In the genomic region with DNA sequence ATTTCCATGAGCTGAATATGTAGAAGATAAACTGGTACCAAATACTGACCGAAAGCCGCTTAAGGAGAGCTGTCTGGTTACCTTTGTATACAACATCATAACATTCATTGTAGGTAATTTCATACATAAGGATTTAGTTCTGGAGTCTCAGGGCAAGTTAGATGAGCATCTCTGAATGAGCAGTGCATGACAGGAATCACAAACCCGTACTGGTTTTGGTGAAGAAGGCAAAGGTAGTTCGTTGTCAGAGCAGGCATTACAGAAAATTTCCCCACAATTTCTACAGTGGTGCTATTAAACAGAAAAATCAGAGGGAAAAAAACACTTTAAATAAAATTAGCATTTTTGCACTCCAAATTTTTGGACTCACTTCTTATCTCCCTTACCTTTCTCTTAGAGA, we compare ENCODE assay signal across 24 cellular contexts. TPM values are rescaled to one million over a fixed set of nuclear protein-coding genes. Genes with fewer than 3 reads are reported as not detected.
A peak's percentile ranks its signal among the peaks of the same experiment; 100 is the strongest.
DNase-seq lines count a peak whose midpoint lies in the region; ATAC-seq and TF ChIP-seq lines count a peak whose summit lies in the region.
"Had no signal": no experiment of that assay in that cellular context is flagged by ENCODE, and none has a peak within 500 bp of the region (broad histone marks: within the 10 kb centered on the region; RNA-seq: fewer than 3 reads in every experiment).

No MANE protein-coding gene starts in this region.

- H3K27me3 Mint-ChIP-seq in activated naive CD4-positive, alpha-beta T cell treated with anti-CD3 and anti-CD28 coated beads for 36 hours (ENCODE audit: low read depth): no peaks in the 10 kb centered on the region
- H3K27me3 Mint-ChIP-seq in activated T-helper 17 cell treated with anti-CD3 and anti-CD28 coated beads, Interleukin-2, amount 50 U/mL, for 72 hours: no peaks in the 10 kb centered on the region
- no peaks in the 10 kb centered on the region for H3K27me3 Mint-ChIP-seq in nephron progenitor cell (ENCODE audit: low read depth, poor library complexity)

- TF ChIP-seq CTCF in nephron progenitor cell (IDR thresholded peaks at IDR 0.05) (no peak), suprapubic skin (IDR thresholded peaks at IDR 0.05) (no peak)

- H3K27ac ChIP-seq in suprapubic skin: no peak overlapping the region
- H3K27ac ChIP-seq: brain microvascular endothelial cell, C4-2B, colonic mucosa, transverse colon had no signal

- no peaks in the 10 kb centered on the region for H3K27me3 ChIP-seq in suprapubic skin
- H3K27me3 ChIP-seq: brain microvascular endothelial cell, colonic mucosa, transverse colon had no signal

- no peak for DNase-seq in activated naive CD4-positive, alpha-beta T cell treated with anti-CD3 and anti-CD28 coated beads for 36 hours
- DNase-seq in activated naive CD4-positive, alpha-beta T cell treated with Interleukin-2 at 50 U/mL for 16 hours: no peak
- DNase-seq in G401 (ENCODE audit: low spot score) (peak; percentile 16), nephron progenitor cell (no peak), activated gamma-delta T cell treated with Interleukin-2 at 50 U/mL for 16 hours (no peak), suprapubic skin (ENCODE audit: low spot score in 2 of 2) (no peak)
- DNase-seq: activated CD8-positive, alpha-beta memory T cell treated with anti-CD3 and anti-CD28 coated beads, Interleukin-2, amount 50 U/mL, for 48 hours; brain microvascular endothelial cell; colonic mucosa; DMS53; H9; left colon; mesendoderm; NCI-H1436; NCI-H2171; NCI-H69; small intestine; stimulated activated CD4-positive, alpha-beta T cell treated with anti-CD3 and anti-CD28 coated beads, Interleukin-2, amount 100 ng/mL, for 48 hours; stimulated activated naive CD4-positive, alpha-beta T cell treated with Interleukin-2 at 50 U/mL for 16 hours; SW 1271; transverse colon had no signal

- no peak for TF ChIP-seq EP300 in suprapubic skin (IDR thresholded peaks at IDR 0.05)

- H3K36me3 ChIP-seq in suprapubic skin: peaks cover 73% of the 10 kb centered on the region

- CTCF ChIA-PET in activated naive CD4-positive, alpha-beta T cell treated with anti-CD3 and anti-CD28 coated beads for 36 hours (lab: Charles Lee): interaction anchor here (0.6 to 1.2 kb wide), 2 partner anchors 24 to 133 kb away, joined by 4 to 6 read pairs; no protein-coding TSS in a partner anchor

- peak overlapping the region; percentile 18 for H3K27ac Mint-ChIP-seq in activated naive CD4-positive, alpha-beta T cell treated with anti-CD3 and anti-CD28 coated beads for 36 hours
- peak overlapping the region; percentile 22 for H3K27ac Mint-ChIP-seq in activated T-helper 17 cell treated with anti-CD3 and anti-CD28 coated beads, Interleukin-2, amount 50 U/mL, for 72 hours
- peak overlapping the region; percentile 69 for H3K27ac Mint-ChIP-seq in nephron progenitor cell

- no peak overlapping the region for H3K4me3 ChIP-seq in suprapubic skin
- H3K4me3 ChIP-seq: colonic mucosa, transverse colon had no signal

- H3K4me1 Mint-ChIP-seq in activated naive CD4-positive, alpha-beta T cell treated with anti-CD3 and anti-CD28 coated beads for 36 hours (ENCODE audit: low read depth): peaks cover 25% of the 10 kb centered on the region
- peaks cover 11% of the 10 kb centered on the region for H3K4me1 Mint-ChIP-seq in activated T-helper 17 cell treated with anti-CD3 and anti-CD28 coated beads, Interleukin-2, amount 50 U/mL, for 72 hours
- H3K4me1 Mint-ChIP-seq in nephron progenitor cell: no peaks in the 10 kb centered on the region

- no peak for ATAC-seq in activated T-helper 17 cell treated with anti-CD3 and anti-CD28 coated beads, Interleukin-2, amount 50 U/mL, for 72 hours (replicated peaks)
- ATAC-seq in GM19452 (IDR thresholded peaks at IDR 0.05; ENCODE audit: unreplicated experiment): no peak
- ATAC-seq: left colon had no signal

- H3K4me1 ChIP-seq in suprapubic skin: no peaks in the 10 kb centered on the region
- H3K4me1 ChIP-seq: colonic mucosa, transverse colon had no signal

- TF ChIP-seq POLR2A in suprapubic skin (IDR thresholded peaks at IDR 0.05): no peak

- peaks cover 17% of the 10 kb centered on the region for H3K36me3 Mint-ChIP-seq in activated naive CD4-positive, alpha-beta T cell treated with anti-CD3 and anti-CD28 coated beads for 36 hours (ENCODE audit: low read depth)
- peaks cover 80% of the 10 kb centered on the region for H3K36me3 Mint-ChIP-seq in activated T-helper 17 cell treated with anti-CD3 and anti-CD28 coated beads, Interleukin-2, amount 50 U/mL, for 72 hours (ENCODE audit: low read depth)
- peaks cover 76% of the 10 kb centered on the region for H3K36me3 Mint-ChIP-seq in nephron progenitor cell (ENCODE audit: low read depth)

- intact Hi-C loops in activated naive CD4-positive, alpha-beta T cell treated with anti-CD3 and anti-CD28 coated beads for 36 hours (cut with micrococcal nuclease): loop anchor here (1.0 to 5.0 kb wide), 2 partner anchors 11 to 488 kb away; no protein-coding TSS in a partner anchor

- no peak overlapping the region for H3K4me3 Mint-ChIP-seq in activated naive CD4-positive, alpha-beta T cell treated with anti-CD3 and anti-CD28 coated beads for 36 hours
- H3K4me3 Mint-ChIP-seq in activated T-helper 17 cell treated with anti-CD3 and anti-CD28 coated beads, Interleukin-2, amount 50 U/mL, for 72 hours: no peak overlapping the region
- no peak overlapping the region for H3K4me3 Mint-ChIP-seq in nephron progenitor cell
- H3K4me3 Mint-ChIP-seq: H9 had no signal

- no peaks in the 10 kb centered on the region for H3K9me3 ChIP-seq in suprapubic skin
- H3K9me3 ChIP-seq: colonic mucosa, transverse colon had no signal

- 91% methylated on average over 4 of the region's 4 CpGs for WGBS in suprapubic skin

- in situ Hi-C loops in G401 (cut with HindIII; ENCODE audit: low sequenced_read_pairs): no loop called here

- H3K9me3 Mint-ChIP-seq in activated naive CD4-positive, alpha-beta T cell treated with anti-CD3 and anti-CD28 coated beads for 36 hours: no peaks in the 10 kb centered on the region
- H3K9me3 Mint-ChIP-seq in activated T-helper 17 cell treated with anti-CD3 and anti-CD28 coated beads, Interleukin-2, amount 50 U/mL, for 72 hours: no peaks in the 10 kb centered on the region
- no peaks in the 10 kb centered on the region for H3K9me3 Mint-ChIP-seq in nephron progenitor cell
- H3K9me3 Mint-ChIP-seq: H9 had no signal

RNA-seq across cellular contexts. Expression of a gene that starts 12.9 kb away (rescaled TPM):
- total RNA-seq in activated naive CD4-positive, alpha-beta T cell treated with anti-CD3 and anti-CD28 coated beads for 36 hours: 1 to 10 TPM; 1.3 to 2.2 TPM
- total RNA-seq in G401 (2014; rRNA removed; shearing (Covaris generic)): 0.37 and 2.3 TPM in 2 replicates
- total RNA-seq in activated T-helper 17 cell treated with anti-CD3 and anti-CD28 coated beads, Interleukin-2, amount 50 U/mL, for 72 hours: under 1 TPM; 0.58 to 0.69 TPM
- total RNA-seq in suprapubic skin: 1 to 10 TPM; 1.4 to 4.0 (median 2.8) TPM

RNA-seq across cellular contexts. Expression of a gene that starts 13.8 kb away (rescaled TPM):
- total RNA-seq in activated naive CD4-positive, alpha-beta T cell treated with anti-CD3 and anti-CD28 coated beads for 36 hours: 100 to 1,000 TPM; 145 to 150 TPM
- 32.1 and 67.4 TPM in 2 replicates for total RNA-seq in G401 (2014; rRNA removed; shearing (Covaris generic))
- total RNA-seq in activated T-helper 17 cell treated with anti-CD3 and anti-CD28 coated beads, Interleukin-2, amount 50 U/mL, for 72 hours: 100 to 1,000 TPM; 113 to 133 TPM
- total RNA-seq in suprapubic skin: 10 to 100 TPM; 29.0 to 58.5 (median 43.9) TPM

Comparison
In these comparisons a context has a peak if more than half of its experiments do, and no peak if none do; other contexts are left out.
1. H3K27ac Mint-ChIP-seq: peak in every context shown above with its lines; median percentile 69 in nephron progenitor cell; 22 in activated T-helper 17 cell treated with anti-CD3 and anti-CD28 coated beads, Interleukin-2, amount 50 U/mL, for 72 hours; 18 in activated naive CD4-positive, alpha-beta T cell treated with anti-CD3 and anti-CD28 coated beads for 36 hours.